19 cellular contexts compared by ENCODE assay signal in the genomic region with DNA sequence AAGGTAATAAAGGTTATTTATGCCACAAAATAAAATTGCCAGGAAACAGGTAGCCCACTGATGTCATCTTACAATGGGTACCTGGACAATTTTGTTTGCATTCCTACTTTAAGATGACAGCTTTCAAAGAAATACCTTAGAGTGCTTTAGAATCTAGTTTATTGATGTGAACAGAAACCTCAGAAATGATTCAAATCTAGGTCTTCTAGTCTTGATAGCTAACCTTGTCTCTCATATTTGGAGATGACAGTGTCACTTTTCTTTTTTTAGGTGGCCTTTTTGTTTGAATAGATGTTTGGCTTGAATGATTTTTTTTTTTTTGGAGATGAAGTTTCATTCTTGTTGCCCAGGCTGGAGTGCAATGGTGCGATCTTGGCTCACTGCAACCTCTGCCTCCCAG.
DNase-seq lines count a peak whose midpoint lies in the region; ATAC-seq and TF ChIP-seq lines count a peak whose summit lies in the region.
"Had no signal": no experiment of that assay in that cellular context is flagged by ENCODE, and none has a peak within 500 bp of the region (broad histone marks: within the 10 kb centered on the region; RNA-seq: fewer than 3 reads in every experiment).

No MANE protein-coding gene starts in this region.

- H3K27me3 Mint-ChIP-seq in activated naive CD8-positive, alpha-beta T cell: no peaks in the 10 kb centered on the region
- no peaks in the 10 kb centered on the region for H3K27me3 Mint-ChIP-seq in activated naive CD8-positive, alpha-beta T cell treated with anti-CD3 and anti-CD28 coated beads for 36 hours
- H3K27me3 Mint-ChIP-seq: activated CD4-positive, alpha-beta T cell treated with anti-CD3 and anti-CD28 coated beads, Interleukin-2, amount 10 ng/mL, durations not matched to agents 7 days and 5 days; naive B cell had no signal

- 80 to 95% (median 90%) methylated on average over 1 of the region's 1 CpG for WGBS in spleen, 5 donors

- H3K4me3 ChIP-seq in spleen: no peak overlapping the region
- H3K4me3 ChIP-seq: pancreas had no signal

- intact Hi-C loops in spleen (cut with DNase I; ENCODE audit: low total_unique reads): no loop called here

- no peak for TF ChIP-seq CTCF in spleen (IDR thresholded peaks at IDR 0.05 in 8 of 11, conservative IDR thresholded peaks at IDR 0.05 in 3 of 11)

- H3K27me3 ChIP-seq in spleen (replicated peaks in 1 of 7): no peaks in the 10 kb centered on the region
- H3K27me3 ChIP-seq: pancreas had no signal

- TF ChIP-seq POLR2A in spleen (IDR thresholded peaks at IDR 0.05): no peak

- H3K9me3 Mint-ChIP-seq in activated naive CD8-positive, alpha-beta T cell (ENCODE audit: low read depth): no peaks in the 10 kb centered on the region
- H3K9me3 Mint-ChIP-seq in activated naive CD8-positive, alpha-beta T cell treated with anti-CD3 and anti-CD28 coated beads for 36 hours: no peaks in the 10 kb centered on the region
- H3K9me3 Mint-ChIP-seq: activated CD4-positive, alpha-beta T cell treated with anti-CD3 and anti-CD28 coated beads, Interleukin-2, amount 10 ng/mL, durations not matched to agents 7 days and 5 days; naive B cell had no signal

- H3K36me3 ChIP-seq in spleen: peaks cover 0 to 78% (median 24%) of the 10 kb centered on the region in 6 donors

- no peak for DNase-seq in activated naive CD8-positive, alpha-beta T cell treated with anti-CD3 and anti-CD28 coated beads for 36 hours
- DNase-seq in mesenteric fat pad (ENCODE audit: low spot score) (no peak), SK-N-DZ (ENCODE audit: low spot score) (no peak), EL (no peak), spleen (no peak)
- DNase-seq: activated CD4-positive, alpha-beta T cell treated with anti-CD3 and anti-CD28 coated beads, Interleukin-2, amount 10 ng/mL, durations not matched to agents 7 days and 5 days; dermis blood vessel endothelial cell; foreskin melanocyte; hypothalamus; naive B cell; NCI-H1694; NCI-H446; NK-92 treated with Interleukin-12 subunit alpha and Interleukin-12 subunit beta, amount 100 ng/mL, for 24 hours; pancreas; stimulated activated CD4-positive, alpha-beta T cell treated with anti-CD3 and anti-CD28 coated beads, Interleukin-2, amount 100 ng/mL, for 24 hours had no signal

- peaks cover 7% of the 10 kb centered on the region for H3K36me3 Mint-ChIP-seq in activated naive CD8-positive, alpha-beta T cell
- H3K36me3 Mint-ChIP-seq in activated naive CD8-positive, alpha-beta T cell treated with anti-CD3 and anti-CD28 coated beads for 36 hours: peaks cover 13% of the 10 kb centered on the region
- H3K36me3 Mint-ChIP-seq: naive B cell had no signal

- H3K27ac ChIP-seq in spleen: no peak overlapping the region
- H3K27ac ChIP-seq: epithelial cell of prostate, pancreas had no signal

- H3K4me1 ChIP-seq in spleen: peaks cover 0 to 6% (median 0%) of the 10 kb centered on the region in 6 donors
- H3K4me1 ChIP-seq: pancreas had no signal

- H3K27ac Mint-ChIP-seq in activated naive CD8-positive, alpha-beta T cell: peak overlapping the region; percentile 41
- no peak overlapping the region for H3K27ac Mint-ChIP-seq in activated naive CD8-positive, alpha-beta T cell treated with anti-CD3 and anti-CD28 coated beads for 36 hours
- H3K27ac Mint-ChIP-seq: activated CD4-positive, alpha-beta T cell treated with anti-CD3 and anti-CD28 coated beads, Interleukin-2, amount 10 ng/mL, durations not matched to agents 7 days and 5 days had no signal

- no peak overlapping the region for H3K4me3 Mint-ChIP-seq in activated naive CD8-positive, alpha-beta T cell
- H3K4me3 Mint-ChIP-seq in activated naive CD8-positive, alpha-beta T cell treated with anti-CD3 and anti-CD28 coated beads for 36 hours: no peak overlapping the region
- H3K4me3 Mint-ChIP-seq: activated CD4-positive, alpha-beta T cell treated with anti-CD3 and anti-CD28 coated beads, Interleukin-2, amount 10 ng/mL, durations not matched to agents 7 days and 5 days had no signal

- H3K9me3 ChIP-seq in spleen: no peaks in the 10 kb centered on the region
- H3K9me3 ChIP-seq: pancreas had no signal

- peaks cover 27% of the 10 kb centered on the region for H3K4me1 Mint-ChIP-seq in activated naive CD8-positive, alpha-beta T cell (ENCODE audit: low read depth)
- peaks cover 27% of the 10 kb centered on the region for H3K4me1 Mint-ChIP-seq in activated naive CD8-positive, alpha-beta T cell treated with anti-CD3 and anti-CD28 coated beads for 36 hours
- H3K4me1 Mint-ChIP-seq: naive B cell had no signal

- ATAC-seq in GM19455 (IDR thresholded peaks at IDR 0.05; ENCODE audit: unreplicated experiment): peak; percentile 26
- peak; percentile 34 for ATAC-seq in HG03045 (IDR thresholded peaks at IDR 0.05; ENCODE audit: unreplicated experiment)
- ATAC-seq: pancreas had no signal
